28 cellular contexts compared by ENCODE assay signal in the genomic region with DNA sequence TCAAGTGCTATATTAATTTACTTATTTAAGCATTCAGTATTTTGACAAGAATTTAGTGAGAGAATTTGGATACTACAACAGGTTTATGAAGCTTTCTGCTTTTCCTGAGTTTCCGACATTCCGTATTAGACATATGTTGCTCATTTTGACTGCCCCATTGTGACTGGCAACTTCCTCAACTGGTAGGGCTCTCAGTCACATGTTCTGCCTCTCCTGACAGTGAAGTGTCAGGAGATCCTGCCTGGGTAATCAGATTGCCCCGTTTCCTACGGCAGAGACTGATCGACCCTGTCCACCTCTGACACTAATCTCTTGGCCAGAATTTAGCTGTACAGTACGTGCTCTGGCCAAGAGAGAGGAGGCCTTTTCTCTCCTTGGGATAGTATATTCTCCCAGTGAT. TPM values are rescaled to one million over a fixed set of nuclear protein-coding genes. Genes with fewer than 3 reads are reported as not detected.
"Had no signal": no experiment of that assay in that cellular context is flagged by ENCODE, and none has a peak within 500 bp of the region (broad histone marks: within the 10 kb centered on the region; RNA-seq: fewer than 3 reads in every experiment).

No MANE protein-coding gene starts in this region.

- ATAC-seq: activated CD8-positive, alpha-beta memory T cell treated with anti-CD3 and anti-CD28 coated beads, Interleukin-2, amount 10 ng/mL, durations not matched to agents 7 days and 5 days; SK-N-SH treated with all-trans-retinoic acid at 6 μM for 48 hours; T-helper 17 cell; WTC11 had no signal

- H3K9me3 ChIP-seq: breast epithelium, MG63, Peyer's patch, SJCRH30 had no signal

- H3K4me3 ChIP-seq: breast epithelium, MG63, Peyer's patch, SJCRH30 had no signal

- H3K4me1 ChIP-seq: breast epithelium, Peyer's patch, SJCRH30 had no signal

- H3K27ac ChIP-seq: breast epithelium, Peyer's patch, RWPE1, SJCRH30 had no signal

- H3K36me3 ChIP-seq: breast epithelium, MG63, Peyer's patch, SJCRH30 had no signal

- DNase-seq: activated CD4-positive, alpha-beta T cell treated with anti-CD3 and anti-CD28 coated beads for 48 hours; activated CD4-positive, alpha-beta T cell treated with anti-CD3 and anti-CD28 coated beads, Interleukin-2, amount 50 U/mL, for 48 hours; activated CD4-positive, CD25-positive, alpha-beta regulatory T cell treated with anti-CD3 and anti-CD28 coated beads, Interleukin-2, amount 50 U/mL, for 72 hours; activated CD8-positive, alpha-beta memory T cell treated with anti-CD3 and anti-CD28 coated beads, Interleukin-2, amount 10 ng/mL, durations not matched to agents 7 days and 5 days; activated effector memory CD4-positive, alpha-beta T cell treated with Interleukin-2 at 50 U/mL for 16 hours; activated naive CD4-positive, alpha-beta T cell; activated T-cell treated with anti-CD3 and anti-CD28 coated beads, Interleukin-2, amount 50 U/mL, for 24 hours; aorta; caudate nucleus; MG63; MV-4-11; NCI-H1092 treated with DMSO at 0.1 percent for 48 hours; NCI-H1417 treated with DMSO at 0.1 percent for 48 hours; NCI-H1694; NCI-H2029; NCI-H345; NCI-H510A; NCI-H526 treated with DMSO at 0.1 percent for 48 hours; Peyer's patch; Right ventricle myocardium superior; SJCRH30; T-helper 17 cell; T-helper 9 cell had no signal

- H3K27me3 ChIP-seq: breast epithelium, MG63, Peyer's patch, SJCRH30 had no signal

RNA-seq across cellular contexts. Expression of a gene that starts 49.5 kb away (rescaled TPM):
- total RNA-seq: cerebellum, Right ventricle myocardium superior, SJCRH30, WTC11 had no signal
